15 cellular contexts compared by ENCODE assay signal in the genomic region with DNA sequence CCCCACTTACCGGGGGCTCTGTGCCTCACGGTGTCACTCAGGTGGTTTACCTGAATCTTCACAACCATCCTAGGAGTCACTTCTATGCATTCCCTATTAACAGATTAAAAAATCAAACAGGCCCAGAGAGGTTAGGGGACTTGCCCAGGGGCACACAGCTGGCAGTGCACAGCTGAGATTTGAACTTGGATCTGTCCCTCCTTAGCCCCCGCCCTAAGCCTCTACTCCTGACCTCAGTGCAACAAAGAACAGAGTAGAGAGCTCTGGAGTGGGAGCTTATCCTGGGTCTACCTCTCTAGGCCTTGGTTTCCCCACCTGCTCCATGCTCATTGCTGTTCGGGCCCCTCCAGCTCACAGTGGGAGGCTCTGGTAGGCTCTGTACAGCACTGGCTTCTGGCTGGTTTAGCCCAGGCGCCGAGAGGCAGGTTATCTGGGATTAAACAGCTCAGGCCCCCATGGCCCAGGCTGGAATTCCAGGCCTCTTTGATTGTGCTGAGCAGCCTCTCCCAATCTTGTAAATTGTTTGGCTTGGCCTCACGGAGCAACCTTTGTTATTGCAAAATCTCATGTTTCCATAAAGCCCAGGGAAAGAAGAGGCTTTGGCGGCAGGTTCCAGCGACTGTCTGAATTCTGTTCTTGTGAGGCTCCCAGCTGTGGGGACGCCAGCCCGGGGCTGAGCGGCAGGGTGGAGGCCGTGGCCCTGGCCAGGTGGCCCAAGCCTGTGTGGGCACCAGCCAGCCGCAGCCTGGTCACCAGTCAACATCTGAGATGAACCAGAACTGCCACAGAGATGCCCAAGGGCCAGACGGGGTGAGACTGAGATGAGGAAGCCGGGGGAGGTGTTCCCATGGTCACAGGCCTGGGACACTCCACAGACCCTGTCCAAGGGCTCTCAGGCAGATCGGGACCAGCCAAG. TPM values are rescaled to one million over a fixed set of nuclear protein-coding genes. Genes with fewer than 3 reads are reported as not detected.
A peak's percentile ranks its signal among the peaks of the same experiment; 100 is the strongest.
DNase-seq lines count a peak whose midpoint lies in the region; ATAC-seq and TF ChIP-seq lines count a peak whose summit lies in the region.
"Had no signal": no experiment of that assay in that cellular context is flagged by ENCODE, and none has a peak within 500 bp of the region (broad histone marks: within the 10 kb centered on the region; RNA-seq: fewer than 3 reads in every experiment).

No MANE protein-coding gene starts in this region.

- H3K27ac ChIP-seq in muscle layer of duodenum (ENCODE audit: low read length) (peak overlapping the region; percentile 23), aorta (ENCODE audit: low read depth in 1 of 2, low read length in 2 of 2) (peak overlapping the region in 1 of 2 donors; percentile 38)
- H3K27ac ChIP-seq: neutrophil had no signal

- no peaks in the 10 kb centered on the region for H3K9me3 ChIP-seq in muscle layer of duodenum (ENCODE audit: control insufficient read depth in 1 of 2, low read length in 2 of 2)
- H3K9me3 ChIP-seq in aorta (ENCODE audit: control insufficient read depth, low read length): no peaks in the 10 kb centered on the region
- H3K9me3 ChIP-seq: neutrophil had no signal

- no peaks in the 10 kb centered on the region for H3K27me3 ChIP-seq in muscle layer of duodenum (ENCODE audit: low read depth, low read length)
- no peaks in the 10 kb centered on the region for H3K27me3 ChIP-seq in aorta (ENCODE audit: control insufficient read depth in 1 of 2, insufficient read depth in 2 of 2, low read length in 1 of 2)

- H3K4me1 ChIP-seq in muscle layer of duodenum (ENCODE audit: control insufficient read depth in 1 of 2, insufficient read depth in 2 of 2, low read length in 2 of 2): peaks cover 0 to 18% of the 10 kb centered on the region in 2 donors
- H3K4me1 ChIP-seq in aorta (ENCODE audit: control insufficient read depth in 1 of 2, insufficient read depth in 2 of 2, low read length in 2 of 2): no peaks in the 10 kb centered on the region

- peak; percentile 47 for ATAC-seq in Right ventricle myocardium inferior
- peak; percentile 40 for ATAC-seq in aorta (ENCODE audit: low FRiP score)
- no peak for ATAC-seq in GM18505 (IDR thresholded peaks at IDR 0.05; ENCODE audit: unreplicated experiment)
- ATAC-seq: activated CD8-positive, alpha-beta memory T cell treated with anti-CD3 and anti-CD28 coated beads, Interleukin-2, amount 10 ng/mL, durations not matched to agents 7 days and 5 days; HepG2; stimulated activated naive CD8-positive, alpha-beta T cell treated with anti-CD3 and anti-CD28 coated beads, Interleukin-15, amount 100 ng/mL, for 72 hours had no signal

- no peak for DNase-seq in Right ventricle myocardium inferior (ENCODE audit: missing footprints)
- no peak for DNase-seq in cardiac septum (ENCODE audit: low spot score)
- DNase-seq in fibroblast of gingiva (ENCODE audit: low read depth): peak; percentile 50
- DNase-seq in aorta: peak in 1 of 2 donors; percentile 63
- DNase-seq in OCI-M1 (lab: John Stamatoyannopoulos, UW): no peak
- no peak for DNase-seq in Ammon's horn (ENCODE audit: low spot score)
- DNase-seq: activated CD8-positive, alpha-beta memory T cell treated with anti-CD3 and anti-CD28 coated beads, Interleukin-2, amount 10 ng/mL, durations not matched to agents 7 days and 5 days; NCI-H2029 treated with DMSO at 0.1 percent for 48 hours; stimulated activated CD4-positive, alpha-beta T cell treated with anti-CD3 and anti-CD28 coated beads, Interleukin-2, amount 100 ng/mL, for 48 hours; stimulated activated naive CD8-positive, alpha-beta T cell treated with anti-CD3 and anti-CD28 coated beads, Interleukin-15, amount 100 ng/mL, for 72 hours; T1000 had no signal

- WGBS in aorta, 2 donors: 19 to 20% methylated on average over 17 of the region's 17 CpGs

- intact Hi-C loops in Right ventricle myocardium inferior (cut with DNase I): no loop called here
- intact Hi-C loops in cardiac septum (cut with DNase I): no loop called here
- intact Hi-C loops in aorta (cut with DNase I): no loop called here

- H3K36me3 ChIP-seq in muscle layer of duodenum (ENCODE audit: control insufficient read depth in 1 of 2, insufficient read depth in 2 of 2, low read length in 2 of 2) (no peaks in the 10 kb centered on the region), aorta (ENCODE audit: control insufficient read depth in 1 of 2, insufficient read depth in 2 of 2, low read length in 1 of 2) (no peaks in the 10 kb centered on the region)
- H3K36me3 ChIP-seq: neutrophil had no signal

- no peak for TF ChIP-seq POLR2A in GM18505 (IDR thresholded peaks at IDR 0.05; ENCODE audit: borderline replicate concordance, extremely low read depth, insufficient read depth, insufficient read length)

- H3K4me3 ChIP-seq in muscle layer of duodenum (ENCODE audit: low read depth in 1 of 2, low read length in 2 of 2) (no peak overlapping the region), aorta (ENCODE audit: low read length in 2 of 2) (no peak overlapping the region)

RNA-seq across cellular contexts. Expression of gene SHISAL1, which starts 28.9 kb away (rescaled TPM):
- total RNA-seq in Right ventricle myocardium inferior (1.5 TPM), cardiac septum (0.70 TPM), aorta (1 to 10 TPM; 3.2 to 3.5 TPM)
- polyA plus RNA-seq in aorta: under 1 TPM; 0.25 to 0.26 TPM
- total RNA-seq: activated CD8-positive, alpha-beta memory T cell treated with anti-CD3 and anti-CD28 coated beads, Interleukin-2, amount 10 ng/mL, durations not matched to agents 7 days and 5 days; HepG2 had no signal
- polyA plus RNA-seq: HepG2 had no signal
